ENCODE assay signal across 8 cellular contexts in genomic region chr1:205285391-205286101, GRCh38.
DNase-seq lines count a peak whose midpoint lies in the region; ATAC-seq and TF ChIP-seq lines count a peak whose summit lies in the region.

No MANE protein-coding gene starts in this region.

- peaks cover 92% of the 10 kb centered on the region for H3K4me1 ChIP-seq in KMS-11 (ENCODE audit: low read depth, poor library complexity, severe bottlenecking)

- no peaks in the 10 kb centered on the region for H3K79me2 ChIP-seq in KMS-11 (ENCODE audit: insufficient read depth, low read depth)

- H3K36me3 ChIP-seq in KMS-11 (ENCODE audit: insufficient read depth): no peaks in the 10 kb centered on the region

- H3K27ac ChIP-seq in KMS-11: peak overlapping the region; percentile 76

- peak; percentile 40 for ATAC-seq in GM19395 (IDR thresholded peaks at IDR 0.05; ENCODE audit: unreplicated experiment)

- no peaks in the 10 kb centered on the region for H4K20me1 ChIP-seq in KMS-11 (ENCODE audit: insufficient read depth)

- peak overlapping the region; percentile 99 for H3K4me2 ChIP-seq in KMS-11

- H3K4me3 ChIP-seq in KMS-11 (IDR thresholded peaks at IDR 0.05; ENCODE audit: insufficient read depth, low read depth, low read length): no peak overlapping the region

- no peak for TF ChIP-seq CTCF in KMS-11 (conservative IDR thresholded peaks at IDR 0.05; ENCODE audit: low read depth, low read length)

- H3K9ac ChIP-seq in KMS-11: peak overlapping the region; percentile 28

- 0 out of 2 replicates have a peak overlapping the region, but pooled peaks have one; percentile 42 for H2AFZ ChIP-seq in KMS-11 (ENCODE audit: low read depth)

- no peaks in the 10 kb centered on the region for H3K27me3 ChIP-seq in KMS-11 (ENCODE audit: insufficient read depth, low read depth)

- DNase-seq in activated CD8-positive, alpha-beta memory T cell treated with anti-CD3 and anti-CD28 coated beads, Interleukin-2, amount 50 U/mL, for 4 hours: peak; percentile 54
- DNase-seq in fibroblast of peridontal ligament (ENCODE audit: extremely low read depth) (peak; percentile 63), middle frontal gyrus (ENCODE audit: extremely low spot score, low spot score) (no peak), ecto neural progenitor cell (ENCODE audit: low spot score) (no peak), UCSD-AML1 (lab: John Stamatoyannopoulos, UW; ENCODE audit: unreplicated experiment) (no peak)
- DNase-seq in stimulated activated CD4-positive, alpha-beta T cell treated with anti-CD3 and anti-CD28 coated beads, Interleukin-15, amount 100 ng/mL, for 48 hours (ENCODE audit: low read depth in 2 of 2): peak; percentile 24 to 36

Comparison
In these comparisons a context has a peak if more than half of its experiments do, and no peak if none do; other contexts are left out.
1. DNase-seq: peak in activated CD8-positive, alpha-beta memory T cell treated with anti-CD3 and anti-CD28 coated beads, Interleukin-2, amount 50 U/mL, for 4 hours (single experiment), fibroblast of peridontal ligament (single experiment) and stimulated activated CD4-positive, alpha-beta T cell treated with anti-CD3 and anti-CD28 coated beads, Interleukin-15, amount 100 ng/mL, for 48 hours (2 of 2); none in middle frontal gyrus (single experiment), ecto neural progenitor cell (single experiment) and UCSD-AML1 (single experiment).